In genomic region chr12:6688543-6688999, GRCh38 we compare ENCODE assay signal across 9 cellular contexts. TPM values are rescaled to one million over a fixed set of nuclear protein-coding genes. Genes with fewer than 3 reads are reported as not detected.
DNase-seq lines count a peak whose midpoint lies in the region; ATAC-seq and TF ChIP-seq lines count a peak whose summit lies in the region.
"Had no signal": no experiment of that assay in that cellular context is flagged by ENCODE, and none has a peak within 500 bp of the region (broad histone marks: within the 10 kb centered on the region; RNA-seq: fewer than 3 reads in every experiment).

No MANE protein-coding gene starts in this region.

- H3K4me1 Mint-ChIP-seq in CD8-positive, alpha-beta memory T cell, result peaks cover 55 to 67% (median 55%) of the 10 kb centered on the region in 3 donors

- POLR2A ChIA-PET in CD8-positive, alpha-beta memory T cell (lab: Charles Lee), result interaction anchor here (0.6 to 2.2 kb wide), 23 partner anchors 11 to 420 kb away, joined by 3 to 92 read pairs (median 6); partner anchors contain the start of genes COPS7A, LPAR5, MLF2 and NOP2

- TF ChIP-seq CTCF in astrocyte of the spinal cord (IDR thresholded peaks at IDR 0.05; ENCODE audit: low read depth, low read length), result no peak

- peak overlapping the region; percentile 94 for H3K9ac ChIP-seq in iPS-20b (ENCODE audit: low read depth, low read length)

- H3K4me3 Mint-ChIP-seq in CD8-positive, alpha-beta memory T cell, result peak overlapping the region; percentile 85 to 96 (median 94)

- in situ Hi-C loops in astrocyte of the spinal cord (cut with HindIII; ENCODE audit: low sequenced_read_pairs), result no loop called here

- no peaks in the 10 kb centered on the region for H3K27me3 ChIP-seq in CD8-positive, alpha-beta memory T cell (ENCODE audit: insufficient read depth, low read length, poor library complexity, severe bottlenecking)
- H3K27me3 ChIP-seq in iPS-20b (ENCODE audit: insufficient read depth, low read length), result no peaks in the 10 kb centered on the region

- H3K9me3 ChIP-seq in CD8-positive, alpha-beta memory T cell (ENCODE audit: low read length), result no peaks in the 10 kb centered on the region
- H3K9me3 ChIP-seq in iPS-20b (ENCODE audit: insufficient read depth, low read depth, low read length), result no peaks in the 10 kb centered on the region

- H3K4me3 ChIP-seq in CD8-positive, alpha-beta memory T cell (ENCODE audit: low read length), result peak overlapping the region; percentile 61
- H3K4me3 ChIP-seq in astrocyte of the spinal cord (ENCODE audit: low read depth, low read length) (peak overlapping the region; percentile 70), iPS-20b (ENCODE audit: low read length) (peak overlapping the region; percentile 88)

- H3K9me3 Mint-ChIP-seq in CD8-positive, alpha-beta memory T cell, result no peaks in the 10 kb centered on the region

- peaks cover 0 to 43% (median 2%) of the 10 kb centered on the region in 3 donors for H3K36me3 Mint-ChIP-seq in CD8-positive, alpha-beta memory T cell

- peaks cover 0 to 1% of the 10 kb centered on the region in 2 donors for H3K27me3 Mint-ChIP-seq in CD8-positive, alpha-beta memory T cell

- peaks cover 8% of the 10 kb centered on the region for H3K36me3 ChIP-seq in CD8-positive, alpha-beta memory T cell (ENCODE audit: insufficient read depth, low read length)
- peaks cover 22% of the 10 kb centered on the region; the same call in 1 of the 2 replicates for H3K36me3 ChIP-seq in iPS-20b (ENCODE audit: insufficient read depth, low read depth, low read length)

- DNase-seq in CD8-positive, alpha-beta memory T cell, result peak in 3 of 5 donors; percentile 33 to 75 (median 58)
- peak; percentile 83 for DNase-seq in NCI-H69 (lab: John Stamatoyannopoulos, UW)
- no peak for DNase-seq in astrocyte of the spinal cord (ENCODE audit: low read depth, low spot score)
- peak; percentile 26 for DNase-seq in stimulated activated CD4-positive, alpha-beta T cell treated with anti-CD3 and anti-CD28 coated beads, Interleukin-4, amount 100 ng/mL, for 1 hour
- DNase-seq in NCI-H748 treated with DMSO at 0.1 percent for 48 hours (lab: John Stamatoyannopoulos, UW), result no peak
- no peak for DNase-seq in amniotic stem cell (lab: John Stamatoyannopoulos, UW)

- CTCF ChIA-PET in CD8-positive, alpha-beta memory T cell (lab: Charles Lee), result interaction anchor here (0.7 to 2.1 kb wide), 11 partner anchors 18 to 151 kb away, joined by 3 to 17 read pairs (median 4); partner anchors contain the start of genes COPS7A and LPAR5

- ATAC-seq in GM21619 (IDR thresholded peaks at IDR 0.05; ENCODE audit: unreplicated experiment), result peak; percentile 2

- peak overlapping the region; percentile 92 to 99 (median 99) for H3K27ac Mint-ChIP-seq in CD8-positive, alpha-beta memory T cell

- peaks cover 37% of the 10 kb centered on the region for H3K4me1 ChIP-seq in CD8-positive, alpha-beta memory T cell (ENCODE audit: insufficient read depth, low read length)
- H3K4me1 ChIP-seq in iPS-20b (ENCODE audit: insufficient read depth, low read length), result peaks cover 6% of the 10 kb centered on the region; the same call in 1 of the 2 replicates

- peak overlapping the region; percentile 82 for H3K27ac ChIP-seq in CD8-positive, alpha-beta memory T cell (ENCODE audit: low read depth, low read length)
- H3K27ac ChIP-seq in iPS-20b (ENCODE audit: low read length), result peak overlapping the region; percentile 60

RNA-seq across cellular contexts. Expression of gene ZNF384, which starts 0.6 kb away (rescaled TPM):
- total RNA-seq in CD8-positive, alpha-beta memory T cell, result 10 to 100 TPM; 58.1 to 63.3 TPM
- polyA plus RNA-seq in CD8-positive, alpha-beta memory T cell, result 37.2 TPM

RNA-seq across cellular contexts. Expression of gene PIANP, which starts 12.0 kb away (rescaled TPM):
- under 1 TPM; 0.49 to 0.79 TPM for total RNA-seq in CD8-positive, alpha-beta memory T cell
- 0.77 TPM for polyA plus RNA-seq in CD8-positive, alpha-beta memory T cell
- total RNA-seq: SK-MEL-5 had no signal

RNA-seq across cellular contexts. Expression of gene ING4, which starts 25.7 kb away (rescaled TPM):
- total RNA-seq in CD8-positive, alpha-beta memory T cell, result 10 to 100 TPM; 17.4 to 18.5 TPM
- polyA plus RNA-seq in CD8-positive, alpha-beta memory T cell, result 80.3 TPM

RNA-seq across cellular contexts. Expression of gene COPS7A, which starts 35.3 kb away (rescaled TPM):
- total RNA-seq in CD8-positive, alpha-beta memory T cell, result 10 to 100 TPM; 48.8 to 49.7 TPM
- polyA plus RNA-seq in CD8-positive, alpha-beta memory T cell, result 46.2 TPM

RNA-seq across cellular contexts. Expression of gene ACRBP, which starts 41.3 kb away (rescaled TPM):
- total RNA-seq in CD8-positive, alpha-beta memory T cell, result 1 to 10 TPM; 1.8 to 2.0 TPM
- not detected for polyA plus RNA-seq in CD8-positive, alpha-beta memory T cell

Comparison
In these comparisons a context has a peak if more than half of its experiments do, and no peak if none do; other contexts are left out.
1. DNase-seq: peak in CD8-positive, alpha-beta memory T cell (3 of 5), NCI-H69 (single experiment) and stimulated activated CD4-positive, alpha-beta T cell treated with anti-CD3 and anti-CD28 coated beads, Interleukin-4, amount 100 ng/mL, for 1 hour (single experiment); none in astrocyte of the spinal cord (single experiment), NCI-H748 treated with DMSO at 0.1 percent for 48 hours (single experiment) and amniotic stem cell (single experiment).
2. Peak in every context shown above with its lines, with median percentiles within 50 percentile points of each other: H3K4me3 ChIP-seq.